In the genomic region with DNA sequence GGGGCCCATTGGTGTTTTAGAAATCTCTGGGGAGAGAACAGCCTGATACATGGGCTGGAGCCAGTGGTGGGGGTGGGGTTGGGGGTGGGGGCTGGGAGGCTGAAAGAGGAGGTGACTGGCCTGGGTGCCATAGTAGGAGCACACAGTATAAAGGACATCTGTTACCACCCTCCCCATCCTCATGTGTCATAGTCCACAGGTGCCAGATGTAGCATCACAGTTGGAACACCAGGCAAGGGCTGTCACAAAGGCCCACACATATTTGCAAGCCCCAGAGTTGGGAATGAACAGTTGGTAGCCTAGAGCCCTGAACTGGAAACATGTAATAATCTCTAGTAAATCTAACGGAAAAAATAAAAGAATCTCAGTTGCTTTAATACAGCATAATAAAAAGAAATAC, we compare ENCODE assay signal across 1 cellular context.
TF ChIP-seq lines count a peak whose summit lies in the region.

No MANE protein-coding gene starts in this region.

TF ChIP-seq in GM23338, 12 proteins besides CTCF, POLR2A, EP300 and RAD21 (continued from another document):
- TF ChIP-seq, protein P1, sequence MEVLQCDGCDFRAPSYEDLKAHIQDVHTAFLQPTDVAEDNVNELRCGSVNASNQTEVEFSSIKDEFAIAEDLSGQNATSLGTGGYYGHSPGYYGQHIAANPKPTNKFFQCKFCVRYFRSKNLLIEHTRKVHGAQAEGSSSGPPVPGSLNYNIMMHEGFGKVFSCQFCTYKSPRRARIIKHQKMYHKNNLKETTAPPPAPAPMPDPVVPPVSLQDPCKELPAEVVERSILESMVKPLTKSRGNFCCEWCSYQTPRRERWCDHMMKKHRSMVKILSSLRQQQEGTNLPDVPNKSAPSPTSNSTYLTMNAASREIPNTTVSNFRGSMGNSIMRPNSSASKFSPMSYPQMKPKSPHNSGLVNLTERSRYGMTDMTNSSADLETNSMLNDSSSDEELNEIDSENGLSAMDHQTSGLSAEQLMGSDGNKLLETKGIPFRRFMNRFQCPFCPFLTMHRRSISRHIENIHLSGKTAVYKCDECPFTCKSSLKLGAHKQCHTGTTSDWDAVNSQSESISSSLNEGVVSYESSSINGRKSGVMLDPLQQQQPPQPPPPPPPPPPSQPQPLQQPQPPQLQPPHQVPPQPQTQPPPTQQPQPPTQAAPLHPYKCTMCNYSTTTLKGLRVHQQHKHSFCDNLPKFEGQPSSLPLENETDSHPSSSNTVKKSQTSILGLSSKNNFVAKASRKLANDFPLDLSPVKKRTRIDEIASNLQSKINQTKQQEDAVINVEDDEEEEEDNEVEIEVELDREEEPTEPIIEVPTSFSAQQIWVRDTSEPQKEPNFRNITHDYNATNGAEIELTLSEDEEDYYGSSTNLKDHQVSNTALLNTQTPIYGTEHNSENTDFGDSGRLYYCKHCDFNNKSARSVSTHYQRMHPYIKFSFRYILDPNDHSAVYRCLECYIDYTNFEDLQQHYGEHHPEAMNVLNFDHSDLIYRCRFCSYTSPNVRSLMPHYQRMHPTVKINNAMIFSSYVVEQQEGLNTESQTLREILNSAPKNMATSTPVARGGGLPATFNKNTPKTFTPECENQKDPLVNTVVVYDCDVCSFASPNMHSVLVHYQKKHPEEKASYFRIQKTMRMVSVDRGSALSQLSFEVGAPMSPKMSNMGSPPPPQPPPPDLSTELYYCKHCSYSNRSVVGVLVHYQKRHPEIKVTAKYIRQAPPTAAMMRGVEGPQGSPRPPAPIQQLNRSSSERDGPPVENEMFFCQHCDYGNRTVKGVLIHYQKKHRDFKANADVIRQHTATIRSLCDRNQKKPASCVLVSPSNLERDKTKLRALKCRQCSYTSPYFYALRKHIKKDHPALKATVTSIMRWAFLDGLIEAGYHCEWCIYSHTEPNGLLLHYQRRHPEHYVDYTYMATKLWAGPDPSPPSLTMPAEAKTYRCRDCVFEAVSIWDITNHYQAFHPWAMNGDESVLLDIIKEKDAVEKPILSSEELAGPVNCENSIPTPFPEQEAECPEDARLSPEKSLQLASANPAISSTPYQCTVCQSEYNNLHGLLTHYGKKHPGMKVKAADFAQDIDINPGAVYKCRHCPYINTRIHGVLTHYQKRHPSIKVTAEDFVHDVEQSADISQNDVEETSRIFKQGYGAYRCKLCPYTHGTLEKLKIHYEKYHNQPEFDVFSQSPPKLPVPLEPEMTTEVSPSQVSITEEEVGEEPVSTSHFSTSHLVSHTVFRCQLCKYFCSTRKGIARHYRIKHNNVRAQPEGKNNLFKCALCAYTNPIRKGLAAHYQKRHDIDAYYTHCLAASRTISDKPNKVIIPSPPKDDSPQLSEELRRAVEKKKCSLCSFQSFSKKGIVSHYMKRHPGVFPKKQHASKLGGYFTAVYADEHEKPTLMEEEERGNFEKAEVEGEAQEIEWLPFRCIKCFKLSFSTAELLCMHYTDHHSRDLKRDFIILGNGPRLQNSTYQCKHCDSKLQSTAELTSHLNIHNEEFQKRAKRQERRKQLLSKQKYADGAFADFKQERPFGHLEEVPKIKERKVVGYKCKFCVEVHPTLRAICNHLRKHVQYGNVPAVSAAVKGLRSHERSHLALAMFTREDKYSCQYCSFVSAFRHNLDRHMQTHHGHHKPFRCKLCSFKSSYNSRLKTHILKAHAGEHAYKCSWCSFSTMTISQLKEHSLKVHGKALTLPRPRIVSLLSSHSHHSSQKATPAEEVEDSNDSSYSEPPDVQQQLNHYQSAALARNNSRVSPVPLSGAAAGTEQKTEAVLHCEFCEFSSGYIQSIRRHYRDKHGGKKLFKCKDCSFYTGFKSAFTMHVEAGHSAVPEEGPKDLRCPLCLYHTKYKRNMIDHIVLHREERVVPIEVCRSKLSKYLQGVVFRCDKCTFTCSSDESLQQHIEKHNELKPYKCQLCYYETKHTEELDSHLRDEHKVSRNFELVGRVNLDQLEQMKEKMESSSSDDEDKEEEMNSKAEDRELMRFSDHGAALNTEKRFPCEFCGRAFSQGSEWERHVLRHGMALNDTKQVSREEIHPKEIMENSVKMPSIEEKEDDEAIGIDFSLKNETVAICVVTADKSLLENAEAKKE (CRISPR knock-in tag; IDR thresholded peaks at IDR 0.05) = no peak
- TF ChIP-seq ZNF331 (CRISPR knock-in tag; IDR thresholded peaks at IDR 0.05; ENCODE audit: low read depth) (no peak), JUNB (IDR thresholded peaks at IDR 0.05; ENCODE audit: unreplicated experiment) (no peak), STAT1 (IDR thresholded peaks at IDR 0.05; ENCODE audit: unreplicated experiment) (no peak)
